In genomic region chr10:98790817-98791216, GRCh38 we compare ENCODE assay signal across 1 cellular context.
TF ChIP-seq lines count a peak whose summit lies in the region.

No MANE protein-coding gene starts in this region.

TF ChIP-seq in GM23338, 12 proteins besides CTCF, POLR2A, EP300 and RAD21 (continued from another document):
- TF ChIP-seq ETS1 (IDR thresholded peaks at IDR 0.05) (no peak), ZNF331 (CRISPR knock-in tag; IDR thresholded peaks at IDR 0.05; ENCODE audit: low read depth) (no peak), POLR2AphosphoS5 (IDR thresholded peaks at IDR 0.05; ENCODE audit: low read depth) (no peak), JUNB (IDR thresholded peaks at IDR 0.05; ENCODE audit: unreplicated experiment) (no peak)
TF ChIP-seq in GM23338: peak in this region for 0.
